8 cellular contexts compared by ENCODE assay signal in genomic region chr20:44576297-44576696, GRCh38. TPM values are rescaled to one million over a fixed set of nuclear protein-coding genes. Genes with fewer than 3 reads are reported as not detected.
DNase-seq lines count a peak whose midpoint lies in the region; ATAC-seq lines count a peak whose summit lies in the region.

No MANE protein-coding gene starts in this region.

- H3K4me3 Mint-ChIP-seq in activated CD4-positive, alpha-beta T cell treated with anti-CD3 and anti-CD28 coated beads for 36 hours: no peak overlapping the region

- CTCF ChIA-PET in activated CD4-positive, alpha-beta T cell treated with anti-CD3 and anti-CD28 coated beads for 36 hours (lab: Charles Lee): interaction anchor here (0.6 to 1.9 kb wide), 4 partner anchors 18 to 171 kb away, joined by 3 to 7 read pairs (median 3); no protein-coding TSS in a partner anchor

- ATAC-seq in activated CD4-positive, alpha-beta T cell treated with anti-CD3 and anti-CD28 coated beads for 36 hours: peak; percentile 40
- no peak for ATAC-seq in HG03520 (IDR thresholded peaks at IDR 0.05; ENCODE audit: unreplicated experiment)
- ATAC-seq in GM21786 (IDR thresholded peaks at IDR 0.05; ENCODE audit: unreplicated experiment): no peak

- no peaks in the 10 kb centered on the region for H3K36me3 Mint-ChIP-seq in activated CD4-positive, alpha-beta T cell treated with anti-CD3 and anti-CD28 coated beads for 36 hours (ENCODE audit: low read depth)

- peak; percentile 34 for DNase-seq in activated CD4-positive, alpha-beta T cell treated with anti-CD3 and anti-CD28 coated beads for 36 hours
- no peak for DNase-seq in activated CD4-positive, alpha-beta T cell treated with anti-CD3 and anti-CD28 coated beads, Interleukin-2, amount 50 U/mL, for 1 hour
- DNase-seq in RKO (ENCODE audit: low spot score) (peak; percentile 41), fibroblast of the conjunctiva (ENCODE audit: low read depth) (peak; percentile 54), stromal cell of bone marrow (ENCODE audit: low read depth) (peak; percentile 64), HuH-7.5 (ENCODE audit: low spot score) (no peak)

- no peak overlapping the region for H3K27ac Mint-ChIP-seq in activated CD4-positive, alpha-beta T cell treated with anti-CD3 and anti-CD28 coated beads for 36 hours

- intact Hi-C loops in activated CD4-positive, alpha-beta T cell treated with anti-CD3 and anti-CD28 coated beads for 36 hours (cut with DNase I, micrococcal nuclease): loop anchor here in 1 of 2 experiments (1.0 kb wide), 1 partner anchor 34 kb away; no protein-coding TSS in a partner anchor

- peaks cover 17% of the 10 kb centered on the region for H3K4me1 Mint-ChIP-seq in activated CD4-positive, alpha-beta T cell treated with anti-CD3 and anti-CD28 coated beads for 36 hours

- H3K27me3 Mint-ChIP-seq in activated CD4-positive, alpha-beta T cell treated with anti-CD3 and anti-CD28 coated beads for 36 hours: peaks cover 2% of the 10 kb centered on the region

- POLR2A ChIA-PET in activated CD4-positive, alpha-beta T cell treated with anti-CD3 and anti-CD28 coated beads for 36 hours (lab: Charles Lee): interaction anchor here (1.1 kb wide), 1 partner anchor 26 kb away, joined by 3 read pairs; no protein-coding TSS in a partner anchor

- H3K9me3 Mint-ChIP-seq in activated CD4-positive, alpha-beta T cell treated with anti-CD3 and anti-CD28 coated beads for 36 hours (ENCODE audit: low read depth): no peaks in the 10 kb centered on the region

RNA-seq across cellular contexts. Expression of gene PKIG, which starts 6.1 kb away (rescaled TPM):
- 1 to 10 TPM; 4.5 to 4.6 TPM for total RNA-seq in activated CD4-positive, alpha-beta T cell treated with anti-CD3 and anti-CD28 coated beads for 36 hours

RNA-seq across cellular contexts. Expression of gene SERINC3, which starts 54.4 kb away (rescaled TPM):
- total RNA-seq in activated CD4-positive, alpha-beta T cell treated with anti-CD3 and anti-CD28 coated beads for 36 hours: 10 to 100 TPM; 51.9 to 58.5 TPM

Comparison
In these comparisons a context has a peak if more than half of its experiments do, and no peak if none do; other contexts are left out.
1. DNase-seq: peak in activated CD4-positive, alpha-beta T cell treated with anti-CD3 and anti-CD28 coated beads for 36 hours (single experiment), RKO (single experiment), fibroblast of the conjunctiva (single experiment) and stromal cell of bone marrow (single experiment); none in activated CD4-positive, alpha-beta T cell treated with anti-CD3 and anti-CD28 coated beads, Interleukin-2, amount 50 U/mL, for 1 hour (single experiment) and HuH-7.5 (single experiment).